In genomic region chr6:29301401-29301800, GRCh38 we compare ENCODE assay signal across 8 cellular contexts. TPM values are rescaled to one million over a fixed set of nuclear protein-coding genes. Genes with fewer than 3 reads are reported as not detected.
"Had no signal": no experiment of that assay in that cellular context is flagged by ENCODE, and none has a peak within 500 bp of the region (broad histone marks: within the 10 kb centered on the region; RNA-seq: fewer than 3 reads in every experiment).

Gene OR14J1 (plus strand): TSS chr6:29301701. CDS start chr6:29306690, 4,989 bp downstream.

- FAIRE-seq: H1, H54, HTR-8/SVneo had no signal

- DNase-seq: H9, HCEC 1CT, KBM-7 had no signal

RNA-seq across cellular contexts. Expression of gene OR14J1, which starts in this region (rescaled TPM):
- total RNA-seq: GM23338, H1, H9, HT-29 had no signal
